In the genomic region with DNA sequence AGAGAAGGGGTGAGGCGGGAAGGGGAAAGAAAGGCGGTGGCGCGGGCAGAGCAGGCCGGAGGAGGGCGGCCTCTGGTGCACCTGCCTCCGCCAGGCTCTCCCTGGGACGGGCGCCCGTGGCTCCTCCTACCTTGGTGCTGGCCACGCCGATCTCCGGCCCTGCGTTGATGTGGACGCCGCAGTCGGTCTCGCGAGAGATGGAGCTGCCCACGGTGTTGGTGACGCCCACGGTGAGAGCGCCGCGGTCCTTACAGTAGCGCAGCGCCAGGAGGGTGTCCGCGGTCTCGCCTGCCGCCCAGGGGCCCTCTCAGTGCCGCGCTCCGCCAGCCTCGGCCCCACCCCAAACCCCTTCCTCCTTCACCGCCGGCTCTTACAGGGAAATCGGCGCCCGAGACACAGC, we compare ENCODE assay signal across 9 cellular contexts. TPM values are rescaled to one million over a fixed set of nuclear protein-coding genes. Genes with fewer than 3 reads are reported as not detected.
DNase-seq lines count a peak whose midpoint lies in the region; ATAC-seq and TF ChIP-seq lines count a peak whose summit lies in the region.
"Had no signal": no experiment of that assay in that cellular context is flagged by ENCODE, and none has a peak within 500 bp of the region (broad histone marks: within the 10 kb centered on the region; RNA-seq: fewer than 3 reads in every experiment).

No MANE protein-coding gene starts in this region.

- DNase-seq in NK-92 treated with Interleukin-12 subunit alpha and Interleukin-12 subunit beta, amount 100 ng/mL, for 24 hours (lab: John Stamatoyannopoulos, UW): peak; percentile 65
- no peak for DNase-seq in NK-92 (lab: John Stamatoyannopoulos, UW; ENCODE audit: unreplicated experiment)
- DNase-seq in OCI-M1 (lab: John Stamatoyannopoulos, UW): peak; percentile 72
- DNase-seq in MCF 10A (ENCODE audit: unreplicated experiment): peak; percentile 82
- no peak for DNase-seq in naive B cell
- no peak for DNase-seq in NCI-H345 (lab: John Stamatoyannopoulos, UW)

- intact Hi-C loops in MCF 10A (cut with micrococcal nuclease): no loop called here

- H3K4me3 Mint-ChIP-seq in MCF 10A (ENCODE audit: unreplicated experiment) (peak overlapping the region; percentile 69), naive B cell (peak overlapping the region in 4 of 8 donors; percentile 75 to 85 (median 82))

- H3K9me3 Mint-ChIP-seq in MCF 10A (ENCODE audit: unreplicated experiment) (no peaks in the 10 kb centered on the region), naive B cell (no peaks in the 10 kb centered on the region)

- POLR2A ChIA-PET in MCF 10A (lab: Yijun Ruan, JAX): interaction anchor here (0.6 to 2.1 kb wide), 8 partner anchors 10 to 871 kb away, joined by 3 to 14 read pairs (median 4); partner anchors contain the start of gene MAPK9

- CTCF ChIA-PET in MCF 10A (lab: Yijun Ruan, JAX): interaction anchor here (0.5 to 4.8 kb wide), 11 partner anchors 11 to 402 kb away, joined by 3 to 96 read pairs (median 4); no protein-coding TSS in a partner anchor

- peaks cover 6% of the 10 kb centered on the region for H3K36me3 Mint-ChIP-seq in MCF 10A (ENCODE audit: insufficient read depth, unreplicated experiment)
- H3K36me3 Mint-ChIP-seq in naive B cell: no peaks in the 10 kb centered on the region

- TF ChIP-seq CTCF in MCF 10A (IDR thresholded peaks at IDR 0.05; ENCODE audit: unreplicated experiment): no peak

- ATAC-seq in naive B cell (ENCODE audit: low read depth in 2 of 2): peak; percentile 40 to 81
- ATAC-seq in GM18909 (IDR thresholded peaks at IDR 0.05; ENCODE audit: poor library complexity, unreplicated experiment): no peak
- ATAC-seq in HG02870 (IDR thresholded peaks at IDR 0.05; ENCODE audit: unreplicated experiment): no peak
- ATAC-seq: A549 had no signal

- no TSS peak for BruUV-seq in MCF 10A (replicated peaks; lab: Mats Ljungman, UMichigan)

- peak overlapping the region; percentile 49 for H3K27ac Mint-ChIP-seq in MCF 10A (ENCODE audit: low read depth, unreplicated experiment)
- H3K27ac Mint-ChIP-seq in naive B cell: peak overlapping the region in 1 of 6 donors; percentile 56

- H3K4me1 Mint-ChIP-seq in MCF 10A (ENCODE audit: insufficient read depth, unreplicated experiment) (no peaks in the 10 kb centered on the region), naive B cell (peaks cover 0 to 4% (median 0%) of the 10 kb centered on the region in 3 donors)

- H3K27me3 Mint-ChIP-seq in MCF 10A (ENCODE audit: insufficient read depth, unreplicated experiment) (no peaks in the 10 kb centered on the region), naive B cell (peaks cover 0 to 23% (median 19%) of the 10 kb centered on the region in 3 donors)

RNA-seq across cellular contexts. Expression of gene MAPK9, which starts 21.8 kb away (rescaled TPM):
- 64.0 and 70.8 TPM in 2 replicates for total RNA-seq in MCF 10A (2022)
- 10 to 100 TPM; 14.5 to 29.2 (median 23.2) TPM for polyA plus RNA-seq in naive B cell (ENCODE audit: low read depth in 6 of 6)

RNA-seq across cellular contexts. Expression of gene GFPT2, which starts 39.5 kb away (rescaled TPM):
- total RNA-seq in MCF 10A (2022): 8.2 and 15.7 TPM in 2 replicates
- under 1 TPM in 2 of 6 donors, not detected in 4; 0.08 to 0.10 TPM for polyA plus RNA-seq in naive B cell (ENCODE audit: low read depth in 6 of 6)

Comparison
In these comparisons a context has a peak if more than half of its experiments do, and no peak if none do; other contexts are left out.
1. DNase-seq: peak in NK-92 treated with Interleukin-12 subunit alpha and Interleukin-12 subunit beta, amount 100 ng/mL, for 24 hours (single experiment), OCI-M1 (single experiment) and MCF 10A (single experiment); none in NK-92 (single experiment), naive B cell (single experiment) and NCI-H345 (single experiment).
2. ATAC-seq: peak in naive B cell (2 of 2); none in GM18909 (single experiment) and HG02870 (single experiment).